ENCODE assay signal across 12 cellular contexts in genomic region chr7:130951303-130951975, GRCh38.
DNase-seq lines count a peak whose midpoint lies in the region; ATAC-seq and TF ChIP-seq lines count a peak whose summit lies in the region.
"Had no signal": no experiment of that assay in that cellular context is flagged by ENCODE, and none has a peak within 500 bp of the region (broad histone marks: within the 10 kb centered on the region; RNA-seq: fewer than 3 reads in every experiment).

No MANE protein-coding gene starts in this region.

- no peak overlapping the region for H3K4me3 ChIP-seq in SK-N-SH (ENCODE audit: low read depth in 2 of 2, low read length in 1 of 2)
- H3K4me3 ChIP-seq in GM23248, result no peak overlapping the region
- H3K4me3 ChIP-seq: tibial nerve had no signal

- no peak for DNase-seq in SK-N-SH
- no peak for DNase-seq in activated CD8-positive, alpha-beta T cell treated with anti-CD3 and anti-CD28 coated beads, Interleukin-2, amount 10 ng/mL, durations not matched to agents 7 days and 5 days
- DNase-seq in osteocyte (ENCODE audit: extremely low spot score, unreplicated experiment), result no peak
- no peak for DNase-seq in GM23248
- DNase-seq in NAMALWA (ENCODE audit: low spot score), result no peak
- no peak for DNase-seq in AG08395 (ENCODE audit: low spot score)
- DNase-seq: foreskin fibroblast had no signal

- peaks cover 51% of the 10 kb centered on the region for H3K36me3 Mint-ChIP-seq in activated CD8-positive, alpha-beta T cell treated with anti-CD3 and anti-CD28 coated beads, Interleukin-2, amount 10 ng/mL, durations not matched to agents 7 days and 5 days (ENCODE audit: low read depth)
- peaks cover 18% of the 10 kb centered on the region for H3K36me3 Mint-ChIP-seq in osteocyte (ENCODE audit: unreplicated experiment)

- H3K4me2 ChIP-seq in SK-N-SH (no peak overlapping the region), GM23248 (ENCODE audit: unreplicated experiment) (no peak overlapping the region)

- H3K79me2 ChIP-seq in SK-N-SH (ENCODE audit: insufficient read depth) (peaks cover 98% of the 10 kb centered on the region), GM23248 (ENCODE audit: insufficient read depth) (peaks cover 100% of the 10 kb centered on the region)

- POLR2A ChIA-PET in SK-N-SH (lab: Yijun Ruan, JAX), result no interaction called here
- POLR2A ChIA-PET in activated CD8-positive, alpha-beta T cell treated with anti-CD3 and anti-CD28 coated beads, Interleukin-2, amount 10 ng/mL, durations not matched to agents 7 days and 5 days (lab: Charles Lee), result interaction anchor here (0.7 to 1.4 kb wide), 4 partner anchors 9 to 39 kb away, joined by 3 to 6 read pairs (median 4); no protein-coding TSS in a partner anchor

- H3K36me3 ChIP-seq in SK-N-SH (replicated peaks in 1 of 2; ENCODE audit: control insufficient read depth in 1 of 2, insufficient read depth in 2 of 2, low read length in 1 of 2), result peaks cover 26 to 49% of the 10 kb centered on the region in 2 experiments
- H3K36me3 ChIP-seq in GM23248 (ENCODE audit: low read depth), result peaks cover 35% of the 10 kb centered on the region; the same call in 1 of the 2 replicates

- no peak overlapping the region for H3K27ac ChIP-seq in SK-N-SH (ENCODE audit: low read depth in 2 of 2, low read length in 1 of 2)
- H3K27ac ChIP-seq in GM23248, result no peak overlapping the region
- H3K27ac ChIP-seq: 22Rv1 had no signal

- peak; percentile 14 for TF ChIP-seq POLR2A in GM18951 (IDR thresholded peaks at IDR 0.05; ENCODE audit: extremely low read depth, insufficient read depth, insufficient read length)

- H3K27me3 ChIP-seq in SK-N-SH (ENCODE audit: insufficient read depth) (no peaks in the 10 kb centered on the region), GM23248 (replicated peaks; ENCODE audit: insufficient read depth) (no peaks in the 10 kb centered on the region)
- H3K27me3 ChIP-seq: tibial nerve had no signal

- H3K9me2 ChIP-seq in SK-N-SH, result no peaks in the 10 kb centered on the region
- no peaks in the 10 kb centered on the region for H3K9me2 ChIP-seq in GM23248 (ENCODE audit: insufficient read depth)

- no peaks in the 10 kb centered on the region for H3K9me3 ChIP-seq in SK-N-SH
- no peaks in the 10 kb centered on the region for H3K9me3 ChIP-seq in GM23248 (ENCODE audit: low read depth)
- H3K9me3 ChIP-seq: tibial nerve had no signal

- no peak for TF ChIP-seq EP300 in SK-N-SH (IDR thresholded peaks at IDR 0.05; ENCODE audit: borderline replicate concordance in 1 of 2, low read depth in 1 of 2, low read length in 1 of 2)

- in situ Hi-C loops in GM18951 (cut with MboI; ENCODE audit: low sequenced_read_pairs, unreplicated experiment) (no loop called here), GM23248 (cut with MboI) (no loop called here)

- peak; percentile 8 for ATAC-seq in SK-N-SH treated with all-trans-retinoic acid at 6 μM for 48 hours
- ATAC-seq in activated CD8-positive, alpha-beta T cell treated with anti-CD3 and anti-CD28 coated beads, Interleukin-2, amount 10 ng/mL, durations not matched to agents 7 days and 5 days, result peak; percentile 3

- H3K27me3 Mint-ChIP-seq in activated CD8-positive, alpha-beta T cell treated with anti-CD3 and anti-CD28 coated beads, Interleukin-2, amount 10 ng/mL, durations not matched to agents 7 days and 5 days (ENCODE audit: low read depth), result no peaks in the 10 kb centered on the region
- H3K27me3 Mint-ChIP-seq in osteocyte (ENCODE audit: unreplicated experiment), result no peaks in the 10 kb centered on the region

- peaks cover 61% of the 10 kb centered on the region for H3K4me1 Mint-ChIP-seq in activated CD8-positive, alpha-beta T cell treated with anti-CD3 and anti-CD28 coated beads, Interleukin-2, amount 10 ng/mL, durations not matched to agents 7 days and 5 days (ENCODE audit: low read depth)
- peaks cover 14% of the 10 kb centered on the region for H3K4me1 Mint-ChIP-seq in osteocyte (ENCODE audit: unreplicated experiment)
- H3K4me1 Mint-ChIP-seq: nephron had no signal

- H2AFZ ChIP-seq in SK-N-SH (ENCODE audit: low read depth), result no peak overlapping the region
- H2AFZ ChIP-seq in GM23248, result no peak overlapping the region

- H3K4me1 ChIP-seq in SK-N-SH (ENCODE audit: control insufficient read depth in 1 of 2, insufficient read depth in 2 of 2, low read depth in 1 of 2, low read length in 1 of 2) (peaks cover 0 to 25% of the 10 kb centered on the region in 2 experiments; a peak in 3 of 4 replicates), GM23248 (ENCODE audit: insufficient read depth) (peaks cover 35% of the 10 kb centered on the region)

- H4K20me1 ChIP-seq in SK-N-SH (ENCODE audit: insufficient read depth) (0 out of 2 replicates have a peak, but pooled peaks cover 7% of the 10 kb centered on the region), GM23248 (ENCODE audit: insufficient read depth) (peaks cover 3% of the 10 kb centered on the region; the same call in 1 of the 2 replicates)

- H3K9ac ChIP-seq in SK-N-SH (no peak overlapping the region), GM23248 (no peak overlapping the region)

- no peak for TF ChIP-seq RAD21 in SK-N-SH (IDR thresholded peaks at IDR 0.05; ENCODE audit: low read length)

- no peak overlapping the region for H3K27ac Mint-ChIP-seq in activated CD8-positive, alpha-beta T cell treated with anti-CD3 and anti-CD28 coated beads, Interleukin-2, amount 10 ng/mL, durations not matched to agents 7 days and 5 days
- peak overlapping the region; percentile 63 for H3K27ac Mint-ChIP-seq in osteocyte (ENCODE audit: unreplicated experiment)
- H3K27ac Mint-ChIP-seq: nephron had no signal

- 86% methylated on average over 14 of the region's 14 CpGs for WGBS in SK-N-SH (ENCODE audit: low lambda C conversion rate)
- WGBS in GM23248 (ENCODE audit: low coverage in 1 of 2, low lambda C conversion rate in 2 of 2, missing lambda C conversion rate in 2 of 2), 2 experiments, result 98 to 99% methylated on average over 14 of the region's 14 CpGs

- TF ChIP-seq CTCF in SK-N-SH (IDR thresholded peaks at IDR 0.05) (no peak), osteocyte (IDR thresholded peaks at IDR 0.05) (no peak)

- H3K9me3 Mint-ChIP-seq in activated CD8-positive, alpha-beta T cell treated with anti-CD3 and anti-CD28 coated beads, Interleukin-2, amount 10 ng/mL, durations not matched to agents 7 days and 5 days (ENCODE audit: insufficient read depth), result no peaks in the 10 kb centered on the region
- H3K9me3 Mint-ChIP-seq in osteocyte (ENCODE audit: unreplicated experiment), result no peaks in the 10 kb centered on the region
- H3K9me3 Mint-ChIP-seq: nephron had no signal

- no peak overlapping the region for H3K4me3 Mint-ChIP-seq in activated CD8-positive, alpha-beta T cell treated with anti-CD3 and anti-CD28 coated beads, Interleukin-2, amount 10 ng/mL, durations not matched to agents 7 days and 5 days
- H3K4me3 Mint-ChIP-seq in osteocyte (ENCODE audit: unreplicated experiment), result no peak overlapping the region
- H3K4me3 Mint-ChIP-seq: nephron had no signal

- CTCF ChIA-PET in SK-N-SH (lab: Yijun Ruan, JAX), result interaction anchor here (1.3 to 1.9 kb wide), 3 partner anchors 11 to 55 kb away, joined by 3 to 6 read pairs (median 5); no protein-coding TSS in a partner anchor
- CTCF ChIA-PET in activated CD8-positive, alpha-beta T cell treated with anti-CD3 and anti-CD28 coated beads, Interleukin-2, amount 10 ng/mL, durations not matched to agents 7 days and 5 days (lab: Charles Lee), result interaction anchor here (0.8 to 8.5 kb wide), 4 partner anchors 8 to 56 kb away, joined by 3 to 68 read pairs (median 8); no protein-coding TSS in a partner anchor

- H3F3A ChIP-seq in SK-N-SH (replicated peaks; ENCODE audit: insufficient read depth) (peaks cover 9% of the 10 kb centered on the region), GM23248 (ENCODE audit: insufficient read depth) (peaks cover 58% of the 10 kb centered on the region)

TF ChIP-seq in SK-N-SH treated with all-trans-retinoic acid at 6 μM for 48 hours, 23 proteins besides CTCF, POLR2A, EP300 and RAD21 (continues in another document):
- TF ChIP-seq POU6F1 (CRISPR knock-in tag; IDR thresholded peaks at IDR 0.05; ENCODE audit: borderline replicate concordance, low read depth) (no peak), TOX (CRISPR knock-in tag; IDR thresholded peaks at IDR 0.05; ENCODE audit: borderline replicate concordance) (no peak), ISL1 (CRISPR knock-in tag; IDR thresholded peaks at IDR 0.05) (no peak), ZFP3 (CRISPR knock-in tag; IDR thresholded peaks at IDR 0.05) (no peak), ZFP30 (CRISPR knock-in tag; IDR thresholded peaks at IDR 0.05) (no peak), RARB (CRISPR knock-in tag; IDR thresholded peaks at IDR 0.05) (no peak)

TF ChIP-seq in SK-N-SH, 30 proteins besides CTCF, POLR2A, EP300 and RAD21 (continues in another document):
- TF ChIP-seq PBX3 (IDR thresholded peaks at IDR 0.05), result no peak
- no peak for TF ChIP-seq ZBTB33 (IDR thresholded peaks at IDR 0.05; ENCODE audit: borderline replicate concordance, low read depth)
- TF ChIP-seq SIN3A (IDR thresholded peaks at IDR 0.05; ENCODE audit: borderline replicate concordance, low read depth, low read length), result no peak
- no peak for TF ChIP-seq TEAD4 (IDR thresholded peaks at IDR 0.05; ENCODE audit: borderline replicate concordance, insufficient read depth)
- no peak for TF ChIP-seq POLR2AphosphoS5 (IDR thresholded peaks at IDR 0.05; ENCODE audit: low read depth, low read length)
- no peak for TF ChIP-seq GABPA (IDR thresholded peaks at IDR 0.05; ENCODE audit: low read depth)
- TF ChIP-seq RCOR1 (IDR thresholded peaks at IDR 0.05; ENCODE audit: low read length), result no peak
